In the genomic region with DNA sequence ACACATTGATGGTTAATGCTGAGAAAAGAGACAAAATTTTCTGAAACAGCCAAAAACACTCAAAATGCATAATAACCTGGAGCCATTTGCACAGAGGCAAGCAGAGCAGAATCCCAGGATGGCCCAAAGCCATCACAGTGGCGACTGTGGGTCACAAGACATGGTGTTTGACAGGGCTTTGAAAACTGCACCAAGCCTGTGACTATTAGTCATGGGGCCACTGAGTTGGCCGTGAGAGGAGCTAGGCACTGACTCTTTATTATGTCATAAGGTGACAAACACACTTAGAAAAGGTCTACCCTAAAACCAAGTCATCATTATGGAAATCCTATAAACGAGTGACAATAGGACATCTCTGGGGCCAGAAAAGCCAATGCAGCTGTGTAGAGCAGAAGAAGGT, we compare ENCODE assay signal across 29 cellular contexts. TPM values are rescaled to one million over a fixed set of nuclear protein-coding genes. Genes with fewer than 3 reads are reported as not detected.
"Had no signal": no experiment of that assay in that cellular context is flagged by ENCODE, and none has a peak within 500 bp of the region (broad histone marks: within the 10 kb centered on the region; RNA-seq: fewer than 3 reads in every experiment).

No MANE protein-coding gene starts in this region.

- H3K36me3 ChIP-seq: esophagus muscularis mucosa, heart right ventricle, sigmoid colon, thyroid gland, upper lobe of right lung had no signal

- H3K4me3 ChIP-seq: esophagus muscularis mucosa, heart right ventricle, sigmoid colon, thyroid gland, upper lobe of right lung had no signal

- H3K4me1 ChIP-seq: heart right ventricle, sigmoid colon, thyroid gland had no signal

- ATAC-seq: activated naive CD8-positive, alpha-beta T cell treated with anti-CD3 and anti-CD28 coated beads, Interleukin-2, amount 50 U/mL, for 24 hours; heart right ventricle; left ventricle myocardium superior; stimulated activated memory B cell treated with anti-CD40 and anti-IgM and Interleukin-4, amounts not matched to agents 10 μg/mL and 1 μg/mL and 100 μg/mL, for 72 hours; stimulated activated naive CD8-positive, alpha-beta T cell treated with anti-CD3 and anti-CD28 coated beads, Interleukin-15, amount 100 ng/mL, for 72 hours; upper lobe of right lung had no signal

- DNase-seq: activated CD4-positive, alpha-beta memory T cell treated with anti-CD3 and anti-CD28 coated beads for 36 hours; activated CD4-positive, alpha-beta T cell treated with anti-CD3 and anti-CD28 coated beads, Interleukin-2, amount 10 ng/mL, durations not matched to agents 24 days and 14 days; activated CD4-positive, CD25-positive, alpha-beta regulatory T cell treated with anti-CD3 and anti-CD28 coated beads, Interleukin-2, amount 50 U/mL, for 72 hours; activated CD8-positive, alpha-beta memory T cell treated with anti-CD3 and anti-CD28 coated beads, Interleukin-2, amount 50 U/mL, for 4 hours; activated naive CD8-positive, alpha-beta T cell treated with anti-CD3 and anti-CD28 coated beads, Interleukin-2, amount 50 U/mL, for 24 hours; activated T-cell treated with anti-CD3 and anti-CD28 coated beads, Interleukin-2, amount 50 U/mL, for 24 hours; amygdala; caudate nucleus; effector CD4-positive, alpha-beta T cell; foreskin melanocyte; heart right ventricle; left ventricle myocardium superior; retina; sigmoid colon; small intestine; stimulated activated CD4-positive, alpha-beta T cell treated with anti-CD3 and anti-CD28 coated beads, Interleukin-4, amount 100 ng/mL, for 24 hours; stimulated activated naive CD8-positive, alpha-beta T cell treated with anti-CD3 and anti-CD28 coated beads, Interleukin-15, amount 100 ng/mL, for 72 hours; thyroid gland; upper lobe of right lung had no signal

- H3K9me3 ChIP-seq: esophagus muscularis mucosa, heart right ventricle, sigmoid colon, thyroid gland, upper lobe of right lung had no signal

- H3K27me3 ChIP-seq: sigmoid colon, thyroid gland, upper lobe of right lung had no signal

- H3K27ac ChIP-seq: esophagus muscularis mucosa, heart right ventricle, sigmoid colon, thyroid gland, upper lobe of right lung had no signal

RNA-seq across cellular contexts. Expression of a gene that starts 23.9 kb away (rescaled TPM):
- total RNA-seq: activated CD4-positive, alpha-beta memory T cell treated with anti-CD3 and anti-CD28 coated beads for 36 hours; activated CD8-positive, alpha-beta memory T cell treated with anti-CD3 and anti-CD28 coated beads for 36 hours; chondrocyte; esophagus muscularis mucosa; glomerular endothelial cell; heart right ventricle; left ventricle myocardium superior; lung microvascular endothelial cell; mucosa of gallbladder; osteoblast; progenitor cell of endocrine pancreas; sigmoid colon; T-helper 1 cell treated with Interleukin-12 subunit alpha and Interleukin-12 subunit beta and Interleukin-4 antibody, amounts not matched to agents 30 ng/mL and 1 ng/mL, for 36 hours; thyroid gland; upper lobe of right lung had no signal
- polyA plus RNA-seq: heart right ventricle, small intestine had no signal
